9 cellular contexts compared by ENCODE assay signal in the genomic region with DNA sequence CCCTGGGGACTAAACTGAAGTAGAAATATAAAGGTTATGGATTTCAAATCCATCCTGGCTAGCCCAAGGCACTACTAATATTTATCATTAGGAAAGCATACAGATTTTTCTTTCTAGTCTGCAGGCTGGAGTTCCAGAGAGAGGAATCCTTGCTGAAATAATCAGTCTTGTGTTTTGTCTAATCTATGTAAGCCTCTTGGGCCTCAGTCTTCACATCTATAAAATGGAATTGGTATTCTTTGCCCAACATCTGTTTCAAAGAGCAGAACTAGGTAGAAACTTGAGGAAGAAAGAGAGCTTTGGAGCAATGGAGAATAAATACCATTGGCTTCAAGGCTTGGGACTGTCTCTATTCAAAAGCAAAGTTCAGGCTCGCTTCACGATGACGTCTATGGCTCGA.
"Had no signal": no experiment of that assay in that cellular context is flagged by ENCODE, and none has a peak within 500 bp of the region (broad histone marks: within the 10 kb centered on the region; RNA-seq: fewer than 3 reads in every experiment).

No MANE protein-coding gene starts in this region.

- H2AFZ ChIP-seq: GM23248 had no signal

- H3K4me1 ChIP-seq: HAP-1 had no signal

- H3K27ac ChIP-seq: GM23248, HL-60 had no signal

- H3K4me3 ChIP-seq: GM23248, HAP-1 had no signal

- DNase-seq: GM23248, GOT3, H7, HFFc6, IMR-90, KBM-7 had no signal

- H3K9ac ChIP-seq: GM23248 had no signal

- H3K36me3 ChIP-seq: HAP-1 had no signal

- ATAC-seq: HCT116 had no signal

- H3K9me3 ChIP-seq: HAP-1 had no signal
